In the genomic region with DNA sequence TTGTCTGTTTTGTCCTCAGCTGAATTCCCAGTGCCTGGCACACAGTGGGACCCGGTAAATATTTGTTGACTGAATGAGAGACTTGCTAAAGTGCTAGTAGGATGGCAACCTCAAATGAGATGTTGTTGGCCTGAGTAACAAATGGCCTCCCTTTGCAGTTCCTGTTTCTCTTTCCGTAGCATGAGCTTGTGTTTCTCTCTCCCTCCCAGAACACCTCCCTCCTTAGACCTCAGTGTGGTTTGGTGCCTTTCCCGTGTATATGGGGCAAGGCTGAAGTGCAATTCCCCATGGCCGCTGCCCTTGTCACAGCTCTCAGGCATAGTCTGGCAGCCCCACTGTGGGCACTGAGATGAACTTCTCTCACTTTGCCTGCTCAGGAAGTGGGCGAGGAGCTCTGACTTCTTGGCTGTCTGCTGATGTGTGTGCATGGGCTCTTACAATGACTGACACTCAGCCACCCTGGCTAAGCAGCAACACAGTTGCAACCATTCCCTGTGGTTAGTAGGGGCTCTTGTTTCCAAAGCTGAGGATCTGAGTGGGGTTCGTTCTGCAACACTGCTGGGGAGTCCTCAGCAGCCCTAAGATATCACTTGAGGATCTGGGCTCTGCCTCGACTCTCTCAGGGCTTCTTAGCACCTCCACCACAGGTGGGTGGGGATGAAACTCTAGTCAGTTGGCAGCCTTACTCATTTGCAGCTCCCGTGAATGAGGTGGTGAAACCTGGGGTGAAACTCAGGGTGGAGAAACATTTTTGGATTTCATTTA, we compare ENCODE assay signal across 8 cellular contexts.
DNase-seq lines count a peak whose midpoint lies in the region; ATAC-seq and TF ChIP-seq lines count a peak whose summit lies in the region.

No MANE protein-coding gene starts in this region.

- H3K9me3 ChIP-seq in esophagus muscularis mucosa (no peaks in the 10 kb centered on the region), suprapubic skin (no peaks in the 10 kb centered on the region)

- peaks cover 64% of the 10 kb centered on the region for H3K4me1 Mint-ChIP-seq in activated naive CD4-positive, alpha-beta T cell treated with anti-CD3 and anti-CD28 coated beads, Interleukin-2, amount 10 ng/mL, durations not matched to agents 7 days and 5 days

- TF ChIP-seq POLR2A in esophagus muscularis mucosa (IDR thresholded peaks at IDR 0.05; ENCODE audit: low read depth) (no peak), suprapubic skin (IDR thresholded peaks at IDR 0.05) (no peak)

- H3K27ac ChIP-seq in esophagus muscularis mucosa (replicated peaks in 1 of 4) (no peak overlapping the region), suprapubic skin (no peak overlapping the region)

- H3K4me3 ChIP-seq in esophagus muscularis mucosa (no peak overlapping the region), suprapubic skin (no peak overlapping the region)

- peaks cover 3% of the 10 kb centered on the region for H3K27me3 Mint-ChIP-seq in activated naive CD4-positive, alpha-beta T cell treated with anti-CD3 and anti-CD28 coated beads, Interleukin-2, amount 10 ng/mL, durations not matched to agents 7 days and 5 days

- peak overlapping the region; percentile 99 for H3K27ac Mint-ChIP-seq in activated naive CD4-positive, alpha-beta T cell treated with anti-CD3 and anti-CD28 coated beads, Interleukin-2, amount 10 ng/mL, durations not matched to agents 7 days and 5 days

- H3K4me1 ChIP-seq in esophagus muscularis mucosa (no peaks in the 10 kb centered on the region), suprapubic skin (peaks cover 4% of the 10 kb centered on the region)

- 72% methylated on average over 8 of the region's 8 CpGs for WGBS in esophagus muscularis mucosa
- 67% methylated on average over 8 of the region's 8 CpGs for WGBS in suprapubic skin

- no peak for TF ChIP-seq EP300 in esophagus muscularis mucosa (IDR thresholded peaks at IDR 0.05)
- no peak for TF ChIP-seq EP300 in suprapubic skin (IDR thresholded peaks at IDR 0.05)

- TF ChIP-seq CTCF in esophagus muscularis mucosa (IDR thresholded peaks at IDR 0.05) (no peak), suprapubic skin (IDR thresholded peaks at IDR 0.05) (no peak)

- CTCF ChIA-PET in activated naive CD4-positive, alpha-beta T cell treated with anti-CD3 and anti-CD28 coated beads, Interleukin-2, amount 10 ng/mL, durations not matched to agents 7 days and 5 days (lab: Charles Lee), result interaction anchor here (0.5 to 1.9 kb wide), 15 partner anchors 8 to 298 kb away, joined by 3 to 8 read pairs (median 3); no protein-coding TSS in a partner anchor

- ATAC-seq in GM18858 (IDR thresholded peaks at IDR 0.05; ENCODE audit: unreplicated experiment) (peak; percentile 69), HG02885 (IDR thresholded peaks at IDR 0.05; ENCODE audit: poor library complexity, unreplicated experiment) (peak; percentile 72)

- H3K36me3 ChIP-seq in esophagus muscularis mucosa (peaks cover 0 to 61% (median 2%) of the 10 kb centered on the region in 4 donors), suprapubic skin (peaks cover 3% of the 10 kb centered on the region)

- intact Hi-C loops in esophagus muscularis mucosa (cut with DNase I), result no loop called here

- peaks cover 15% of the 10 kb centered on the region for H3K36me3 Mint-ChIP-seq in activated naive CD4-positive, alpha-beta T cell treated with anti-CD3 and anti-CD28 coated beads, Interleukin-2, amount 10 ng/mL, durations not matched to agents 7 days and 5 days

- H3K9me3 Mint-ChIP-seq in activated naive CD4-positive, alpha-beta T cell treated with anti-CD3 and anti-CD28 coated beads, Interleukin-2, amount 10 ng/mL, durations not matched to agents 7 days and 5 days, result peaks cover 3% of the 10 kb centered on the region

- peak overlapping the region; percentile 11 for H3K4me3 Mint-ChIP-seq in activated naive CD4-positive, alpha-beta T cell treated with anti-CD3 and anti-CD28 coated beads, Interleukin-2, amount 10 ng/mL, durations not matched to agents 7 days and 5 days

- H3K27me3 ChIP-seq in esophagus muscularis mucosa (no peaks in the 10 kb centered on the region), suprapubic skin (no peaks in the 10 kb centered on the region)

- DNase-seq in SKM-1 treated with dmso at 0.1 percent for 144 hours (lab: John Stamatoyannopoulos, UW; ENCODE audit: unreplicated experiment) (peak; percentile 64), esophagus muscularis mucosa (ENCODE audit: extremely low spot score) (no peak), AG20443 (ENCODE audit: low spot score) (no peak), suprapubic skin (ENCODE audit: low spot score in 2 of 2) (no peak)
- peak; percentile 83 for DNase-seq in activated naive CD4-positive, alpha-beta T cell treated with anti-CD3 and anti-CD28 coated beads, Interleukin-2, amount 10 ng/mL, durations not matched to agents 7 days and 5 days
- DNase-seq in stimulated activated CD4-positive, alpha-beta T cell treated with anti-CD3 and anti-CD28 coated beads, Interleukin-12 subunit alpha, Interleukin-12 subunit beta, amount 100 ng/mL, for 48 hours (ENCODE audit: low read depth in 2 of 3, low spot score in 1 of 3), result peak; percentile 66 to 79 (median 67)

Comparison
In these comparisons a context has a peak if more than half of its experiments do, and no peak if none do; other contexts are left out.
1. DNase-seq: peak in SKM-1 treated with dmso at 0.1 percent for 144 hours (single experiment), activated naive CD4-positive, alpha-beta T cell treated with anti-CD3 and anti-CD28 coated beads, Interleukin-2, amount 10 ng/mL, durations not matched to agents 7 days and 5 days (single experiment) and stimulated activated CD4-positive, alpha-beta T cell treated with anti-CD3 and anti-CD28 coated beads, Interleukin-12 subunit alpha, Interleukin-12 subunit beta, amount 100 ng/mL, for 48 hours (3 of 3); none in esophagus muscularis mucosa (single experiment), AG20443 (single experiment) and suprapubic skin (0 of 2).